Comparison of ENCODE assay signal across 36 cellular contexts in genomic region chr6:43593938-43594337, GRCh38. TPM values are rescaled to one million over a fixed set of nuclear protein-coding genes. Genes with fewer than 3 reads are reported as not detected.
"Had no signal": no experiment of that assay in that cellular context is flagged by ENCODE, and none has a peak within 500 bp of the region (broad histone marks: within the 10 kb centered on the region; RNA-seq: fewer than 3 reads in every experiment).

No MANE protein-coding gene starts in this region.

- ATAC-seq: activated CD4-positive, CD25-positive, alpha-beta regulatory T cell treated with anti-CD3 and anti-CD28 coated beads, Interleukin-2, amount 50 U/mL, for 24 hours; activated CD8-positive, alpha-beta memory T cell treated with anti-CD3 and anti-CD28 coated beads, Interleukin-2, amount 10 ng/mL, durations not matched to agents 7 days and 5 days; activated CD8-positive, alpha-beta T cell treated with anti-CD3 and anti-CD28 coated beads, Interleukin-2, amount 10 ng/mL, durations not matched to agents 7 days and 5 days; activated naive CD4-positive, alpha-beta T cell treated with anti-CD3 and anti-CD28 coated beads, Interleukin-2, amount 50 U/mL, for 72 hours; body of pancreas; gastroesophageal sphincter; heart right ventricle; T-helper 17 cell had no signal

- DNase-seq: activated B cell treated with CpG ODN at 0.5 μM for 24 hours; activated CD4-positive, alpha-beta memory T cell treated with anti-CD3 and anti-CD28 coated beads for 36 hours; activated CD4-positive, alpha-beta T cell treated with anti-CD3 and anti-CD28 coated beads, Interleukin-2, amount 10 ng/mL, durations not matched to agents 24 days and 14 days; activated CD8-positive, alpha-beta memory T cell treated with anti-CD3 and anti-CD28 coated beads, Interleukin-2, amount 10 ng/mL, durations not matched to agents 7 days and 5 days; activated CD8-positive, alpha-beta memory T cell treated with anti-CD3 and anti-CD28 coated beads, Interleukin-2, amount 50 U/mL, for 4 hours; activated CD8-positive, alpha-beta T cell treated with anti-CD3 and anti-CD28 coated beads, Interleukin-2, amount 10 ng/mL, durations not matched to agents 7 days and 5 days; activated effector memory CD4-positive, alpha-beta T cell treated with anti-CD3 and anti-CD28 coated beads, Interleukin-2, amount 50 U/mL, for 16 hours; activated naive CD4-positive, alpha-beta T cell; activated naive CD4-positive, alpha-beta T cell treated with anti-CD3 and anti-CD28 coated beads, Interleukin-2, amount 10 ng/mL, durations not matched to agents 7 days and 5 days; activated naive CD8-positive, alpha-beta T cell treated with anti-CD3 and anti-CD28 coated beads, Interleukin-2, amount 10 ng/mL, durations not matched to agents 7 days and 5 days; activated T-cell treated with anti-CD3 and anti-CD28 coated beads, Interleukin-2, amount 50 U/mL, for 1 hour; activated T-cell treated with anti-CD3 and anti-CD28 coated beads, Interleukin-2, amount 50 U/mL, for 48 hours; amygdala; aorta; body of pancreas; caudate nucleus; cortex of kidney; effector CD8-positive, alpha-beta T cell; esophagus squamous epithelium; foreskin melanocyte; heart right ventricle; T-helper 1 cell; T-helper 17 cell; T1000; WERI-Rb-1 had no signal

- H3K4me3 ChIP-seq: body of pancreas, esophagus squamous epithelium, gastroesophageal sphincter, heart right ventricle, hepatocyte had no signal

- H2AFZ ChIP-seq: hepatocyte had no signal

- H3K9me3 ChIP-seq: body of pancreas, esophagus squamous epithelium, gastroesophageal sphincter, heart right ventricle had no signal

- H3K4me1 ChIP-seq: body of pancreas, esophagus squamous epithelium, gastroesophageal sphincter, heart right ventricle had no signal

- FAIRE-seq: colon, endometrium, endothelial cell of umbilical vein had no signal

- H3K27ac ChIP-seq: body of pancreas, epithelial cell of prostate, esophagus squamous epithelium, gastroesophageal sphincter, heart right ventricle, hepatocyte, WERI-Rb-1 had no signal

- H3K4me2 ChIP-seq: hepatocyte had no signal

- H3K27me3 ChIP-seq: body of pancreas, esophagus squamous epithelium, gastroesophageal sphincter, heart right ventricle, hepatocyte had no signal

RNA-seq across cellular contexts. Expression of gene RSPH9, which starts 50.9 kb away (rescaled TPM):
- total RNA-seq: activated B cell treated with CpG ODN at 0.5 μM for 24 hours; activated CD4-positive, alpha-beta memory T cell treated with anti-CD3 and anti-CD28 coated beads for 36 hours; activated CD4-positive, alpha-beta T cell treated with anti-CD3 and anti-CD28 coated beads, Interleukin-2, amount 10 ng/mL, durations not matched to agents 24 days and 14 days; activated CD8-positive, alpha-beta memory T cell treated with anti-CD3 and anti-CD28 coated beads for 36 hours; activated CD8-positive, alpha-beta memory T cell treated with anti-CD3 and anti-CD28 coated beads, Interleukin-2, amount 10 ng/mL, durations not matched to agents 7 days and 5 days; activated CD8-positive, alpha-beta T cell treated with anti-CD3 and anti-CD28 coated beads, Interleukin-2, amount 10 ng/mL, durations not matched to agents 7 days and 5 days; activated naive CD8-positive, alpha-beta T cell treated with anti-CD3 and anti-CD28 coated beads, Interleukin-2, amount 10 ng/mL, durations not matched to agents 7 days and 5 days; activated T-helper 1 cell treated with anti-CD3 and anti-CD28 coated beads, Interleukin-12 subunit alpha, Interleukin-12 subunit beta, Interleukin-2, Interleukin-4 antibody, amounts not matched to agents 30 ng/mL and 10 ng/mL and 1 ng/mL, durations not matched to agents 14 hours and 24 hours and 36 hours; activated T-helper 2 cell treated with anti-CD3 and anti-CD28 coated beads, Interferon-gamma antibody, Interleukin-2, Interleukin-4, amounts not matched to agents 10 μg/mL and 5 μg/mL and 100 μg/mL, durations not matched to agents 14 hours and 24 hours and 36 hours; body of pancreas had no signal
